ENCODE assay signal across 24 cellular contexts in the genomic region with DNA sequence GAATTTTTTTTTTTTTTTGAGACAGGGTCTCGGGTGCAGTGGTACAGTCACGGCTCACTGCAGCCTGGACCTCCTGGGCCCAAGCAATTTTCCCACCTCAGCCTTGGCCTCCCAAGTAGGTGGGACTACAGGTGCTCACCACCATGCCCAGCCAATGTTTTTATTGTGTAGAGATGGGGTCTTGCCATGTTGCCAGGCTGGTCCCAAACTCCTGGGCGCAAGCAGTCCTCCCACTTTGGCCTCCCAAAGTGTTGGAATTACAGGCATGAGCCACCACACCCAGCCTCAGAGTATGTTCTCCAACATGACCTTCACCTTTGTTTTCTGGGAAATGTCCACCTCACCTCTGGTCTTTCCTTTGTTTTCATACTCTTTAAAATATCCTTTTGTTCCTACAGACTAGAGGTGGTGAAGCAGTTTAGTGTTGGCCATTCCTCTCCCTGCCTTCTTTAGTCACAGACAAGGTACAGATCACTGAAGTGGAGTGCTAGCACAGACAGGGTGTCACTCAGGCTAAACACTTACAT. TPM values are rescaled to one million over a fixed set of nuclear protein-coding genes. Genes with fewer than 3 reads are reported as not detected.
DNase-seq lines count a peak whose midpoint lies in the region; ATAC-seq, FAIRE-seq and TF ChIP-seq lines count a peak whose summit lies in the region.
"Had no signal": no experiment of that assay in that cellular context is flagged by ENCODE, and none has a peak within 500 bp of the region (broad histone marks: within the 10 kb centered on the region; RNA-seq: fewer than 3 reads in every experiment).

No MANE protein-coding gene starts in this region.

- H3K4me3 ChIP-seq in IMR-90 (ENCODE audit: insufficient read depth, low read depth, low read length) (no peak overlapping the region), K562 (no peak overlapping the region), upper lobe of left lung (no peak overlapping the region)
- H3K4me3 ChIP-seq: GM12878, PC-9, SJCRH30 had no signal

- no peak overlapping the region for H3K9ac ChIP-seq in IMR-90 (ENCODE audit: low read depth, low read length)
- no peak overlapping the region for H3K9ac ChIP-seq in K562 (ENCODE audit: insufficient read depth in 1 of 2, low read depth in 2 of 2, low read length in 2 of 2)
- H3K9ac ChIP-seq: KMS-11 had no signal

- H3K27me3 ChIP-seq in IMR-90 (ENCODE audit: control insufficient read depth, insufficient read depth, low read length) (no peaks in the 10 kb centered on the region), K562 (ENCODE audit: control insufficient read depth in 2 of 2, insufficient read depth in 2 of 2, low read length in 2 of 2) (no peaks in the 10 kb centered on the region), upper lobe of left lung (no peaks in the 10 kb centered on the region)
- H3K27me3 ChIP-seq: SJCRH30 had no signal

- WGBS in IMR-90 (ENCODE audit: extremely low coverage in 2 of 2, insufficient read length in 1 of 2), 2 experiments = no CpG with 5 or more reads among the region's 3 CpGs
- WGBS in K562 (ENCODE audit: insufficient coverage, low coverage, missing lambda C conversion rate) = 94% methylated on average over 3 of the region's 3 CpGs
- WGBS in upper lobe of left lung, 2 donors = 96 to 98% methylated on average over 3 of the region's 3 CpGs

- BruUV-seq in IMR-90 (replicated peaks; lab: Mats Ljungman, UMichigan) = no TSS peak
- BruUV-seq in K562 (replicated peaks; lab: Mats Ljungman, UMichigan) = no TSS peak

- H3K79me2 ChIP-seq in K562 (ENCODE audit: control insufficient read depth, insufficient read depth, low read length) = no peaks in the 10 kb centered on the region

- peaks cover 4% of the 10 kb centered on the region for H3K4me1 ChIP-seq in IMR-90 (ENCODE audit: control insufficient read depth, insufficient read depth, low read length)
- no peaks in the 10 kb centered on the region for H3K4me1 ChIP-seq in K562 (replicated peaks in 1 of 2; ENCODE audit: control insufficient read depth in 2 of 2, insufficient read depth in 2 of 2, low read length in 2 of 2)
- no peaks in the 10 kb centered on the region for H3K4me1 ChIP-seq in upper lobe of left lung
- H3K4me1 ChIP-seq: SJCRH30 had no signal

- no peak overlapping the region for H3K4ac ChIP-seq in IMR-90 (ENCODE audit: low read depth, low read length)

- CTCF ChIA-PET in activated naive CD4-positive, alpha-beta T cell treated with anti-CD3 and anti-CD28 coated beads, Interleukin-2, amount 10 ng/mL, durations not matched to agents 7 days and 5 days (lab: Charles Lee) = interaction anchor here (0.7 kb wide), 1 partner anchor 72 kb away, joined by 3 read pairs; no protein-coding TSS in a partner anchor
- CTCF ChIA-PET in IMR-90 (lab: Yijun Ruan, JAX) (no interaction called here), K562 (lab: Yijun Ruan, JAX; ENCODE audit: low intra/inter-chr PET ratio) (no interaction called here)

- no peak overlapping the region for H2AK5ac ChIP-seq in IMR-90 (ENCODE audit: low read depth, low read length)

- 0 out of 2 replicates have a peak overlapping the region, but pooled peaks have one; percentile 48 for H3K23ac ChIP-seq in IMR-90 (ENCODE audit: low read depth, low read length)

- peaks cover 43% of the 10 kb centered on the region for H3K36me3 ChIP-seq in IMR-90 (ENCODE audit: control insufficient read depth, insufficient read depth, low read length)
- peaks cover 90% of the 10 kb centered on the region for H3K36me3 ChIP-seq in K562 (ENCODE audit: control insufficient read depth, insufficient read depth, low read length)
- H3K36me3 ChIP-seq in upper lobe of left lung = peaks cover 15 to 91% (median 48%) of the 10 kb centered on the region in 4 donors

- H4K20me1 ChIP-seq in IMR-90 (ENCODE audit: insufficient read depth, low read length) (peaks cover 4% of the 10 kb centered on the region; the same call in 1 of the 2 replicates), K562 (replicated peaks; ENCODE audit: control insufficient read depth, insufficient read depth, low read length) (no peaks in the 10 kb centered on the region)

- H3K4me3 Mint-ChIP-seq in activated naive CD4-positive, alpha-beta T cell treated with anti-CD3 and anti-CD28 coated beads, Interleukin-2, amount 10 ng/mL, durations not matched to agents 7 days and 5 days = no peak overlapping the region
- H3K4me3 Mint-ChIP-seq: CD8-positive, alpha-beta memory T cell had no signal

- H2BK5ac ChIP-seq in IMR-90 (ENCODE audit: low read depth, low read length, poor library complexity, severe bottlenecking) = no peak overlapping the region

- TF ChIP-seq RAD21 in IMR-90 (IDR thresholded peaks at IDR 0.05; ENCODE audit: low read length) (no peak), K562 (CRISPR knock-in tag; conservative IDR thresholded peaks at IDR 0.05 in 1 of 2, IDR thresholded peaks at IDR 0.05 in 1 of 2) (no peak)

- H3K27ac ChIP-seq in IMR-90 (ENCODE audit: insufficient read depth, low read length) = no peak overlapping the region
- no peak overlapping the region for H3K27ac ChIP-seq in K562 (ENCODE audit: extremely low read depth, low read depth, low read length)
- no peak overlapping the region for H3K27ac ChIP-seq in upper lobe of left lung
- H3K27ac ChIP-seq: KMS-11, PC-9, SJCRH30 had no signal

- no peak for TF ChIP-seq POLR2A in IMR-90 (IDR thresholded peaks at IDR 0.05; ENCODE audit: low read depth, low read length)
- no peak for TF ChIP-seq POLR2A in K562 (conservative IDR thresholded peaks at IDR 0.05)
- no peak for TF ChIP-seq POLR2A in upper lobe of left lung (IDR thresholded peaks at IDR 0.05)

- H2AFZ ChIP-seq in IMR-90 (replicated peaks; ENCODE audit: low read length, poor library complexity) (no peak overlapping the region), K562 (ENCODE audit: low read depth, low read length) (no peak overlapping the region)
- H2AFZ ChIP-seq: PC-9 had no signal

- FAIRE-seq in K562 (lab: Jason Lieb, UNC) = no peak
- FAIRE-seq: GM12878, H1, HTR-8/SVneo had no signal

- H3K36me3 Mint-ChIP-seq in activated naive CD4-positive, alpha-beta T cell treated with anti-CD3 and anti-CD28 coated beads, Interleukin-2, amount 50 U/mL, for 72 hours = peaks cover 0 to 6% of the 10 kb centered on the region in 2 donors
- peaks cover 46% of the 10 kb centered on the region for H3K36me3 Mint-ChIP-seq in activated naive CD4-positive, alpha-beta T cell treated with anti-CD3 and anti-CD28 coated beads, Interleukin-2, amount 10 ng/mL, durations not matched to agents 7 days and 5 days

- H3K9me3 ChIP-seq in IMR-90 (ENCODE audit: control insufficient read depth, insufficient read depth, low read length) = no peaks in the 10 kb centered on the region
- no peaks in the 10 kb centered on the region for H3K9me3 ChIP-seq in K562 (replicated peaks; ENCODE audit: control insufficient read depth, insufficient read depth, low read depth, low read length)
- H3K9me3 ChIP-seq in upper lobe of left lung = no peaks in the 10 kb centered on the region
- H3K9me3 ChIP-seq: SJCRH30 had no signal

- H3K4me1 Mint-ChIP-seq in activated naive CD4-positive, alpha-beta T cell treated with anti-CD3 and anti-CD28 coated beads, Interleukin-2, amount 10 ng/mL, durations not matched to agents 7 days and 5 days = no peaks in the 10 kb centered on the region

- DNase-seq in activated naive CD4-positive, alpha-beta T cell treated with anti-CD3 and anti-CD28 coated beads, Interleukin-2, amount 50 U/mL, for 72 hours (ENCODE audit: low spot score in 2 of 2) = no peak
- DNase-seq in activated naive CD4-positive, alpha-beta T cell treated with anti-CD3 and anti-CD28 coated beads, Interleukin-2, amount 10 ng/mL, durations not matched to agents 7 days and 5 days = no peak
- DNase-seq in IMR-90 (no peak), K562 (ENCODE audit: extremely low read depth in 1 of 4, low spot score in 3 of 4) (no peak), mesenteric fat pad (ENCODE audit: low spot score) (peak; percentile 60), upper lobe of left lung (no peak)
- DNase-seq: C1 segment of cervical spinal cord; CD8-positive, alpha-beta memory T cell; DMS 273 treated with DMSO at 0.1 percent for 48 hours; DMS79; EL; HCEC 1CT; MM.1S; NCI-H2029; NCI-H526 treated with DMSO at 0.1 percent for 48 hours; PC-9; SJCRH30 had no signal

- no peak overlapping the region for H3K18ac ChIP-seq in IMR-90 (ENCODE audit: low read depth, low read length)

- in situ Hi-C loops in IMR-90 (cut with MboI; ENCODE audit: low sequenced_read_pairs) = no loop called here
- in situ Hi-C loops in K562 (cut with MboI) = no loop called here

- no peaks in the 10 kb centered on the region for H3K9me3 Mint-ChIP-seq in activated naive CD4-positive, alpha-beta T cell treated with anti-CD3 and anti-CD28 coated beads, Interleukin-2, amount 50 U/mL, for 72 hours
- H3K9me3 Mint-ChIP-seq in activated naive CD4-positive, alpha-beta T cell treated with anti-CD3 and anti-CD28 coated beads, Interleukin-2, amount 10 ng/mL, durations not matched to agents 7 days and 5 days = no peaks in the 10 kb centered on the region
- H3K9me3 Mint-ChIP-seq: CD8-positive, alpha-beta memory T cell had no signal

- H2AK9ac ChIP-seq in IMR-90 (replicated peaks; ENCODE audit: low read depth, low read length, poor library complexity) = no peak overlapping the region

- H2BK20ac ChIP-seq in IMR-90 (ENCODE audit: low read depth, low read length) = no peak overlapping the region

- H4K5ac ChIP-seq in IMR-90 (ENCODE audit: low read depth, low read length) = no peak overlapping the region

- H3K27me3 Mint-ChIP-seq in activated naive CD4-positive, alpha-beta T cell treated with anti-CD3 and anti-CD28 coated beads, Interleukin-2, amount 10 ng/mL, durations not matched to agents 7 days and 5 days = no peaks in the 10 kb centered on the region

- H3K9me1 ChIP-seq in IMR-90 (ENCODE audit: insufficient read depth, low read length) (peaks cover 10% of the 10 kb centered on the region), K562 (ENCODE audit: control insufficient read depth, insufficient read depth, low read length) (no peaks in the 10 kb centered on the region)

- H4K91ac ChIP-seq in IMR-90 (ENCODE audit: insufficient read depth, low read depth, low read length) = no peak overlapping the region

- TF ChIP-seq EP300 in K562 (IDR thresholded peaks at IDR 0.05; ENCODE audit: low read length) (no peak), upper lobe of left lung (IDR thresholded peaks at IDR 0.05) (no peak)

- no peak overlapping the region for H3K4me2 ChIP-seq in IMR-90 (ENCODE audit: low read depth, low read length)
- no peak overlapping the region for H3K4me2 ChIP-seq in K562 (ENCODE audit: insufficient read depth, low read length)
- H3K4me2 ChIP-seq: KMS-11, PC-9 had no signal

- H3K56ac ChIP-seq in IMR-90 (ENCODE audit: extremely low read depth, insufficient read depth, low read length) = no peak overlapping the region

- no peak for TF ChIP-seq CTCF in IMR-90 (conservative IDR thresholded peaks at IDR 0.05; ENCODE audit: low read depth, low read length)
- TF ChIP-seq CTCF in K562 (IDR thresholded peaks at IDR 0.05 in 2 of 3, conservative IDR thresholded peaks at IDR 0.05 in 1 of 3; ENCODE audit: insufficient read depth in 2 of 3, low read depth in 1 of 3, low read length in 3 of 3) = no peak
- no peak for TF ChIP-seq CTCF in upper lobe of left lung (IDR thresholded peaks at IDR 0.05)

- peaks cover 3 to 29% of the 10 kb centered on the region in 2 experiments for H3K79me1 ChIP-seq in IMR-90 (ENCODE audit: low read depth in 1 of 2, low read length in 2 of 2)

- H3K14ac ChIP-seq in IMR-90 (replicated peaks; ENCODE audit: low read depth, low read length) = no peak overlapping the region

- ATAC-seq in activated naive CD4-positive, alpha-beta T cell treated with anti-CD3 and anti-CD28 coated beads, Interleukin-2, amount 50 U/mL, for 72 hours = no peak
- ATAC-seq in IMR-90 (ENCODE audit: low read depth) = no peak
- peak; percentile 19; the same call in 1 of the 3 replicates for ATAC-seq in K562
- ATAC-seq in upper lobe of left lung (ENCODE audit: low FRiP score in 2 of 2) = no peak
- no peak for ATAC-seq in GM21717 (IDR thresholded peaks at IDR 0.05; ENCODE audit: unreplicated experiment)
- ATAC-seq: GM12878, Right ventricle myocardium inferior had no signal

- POLR2A ChIA-PET in IMR-90 (lab: Charles Lee; ENCODE audit: unreplicated experiment) = no interaction called here
- POLR2A ChIA-PET in K562 (lab: Yijun Ruan, JAX) = no interaction called here

- dilution Hi-C loops in IMR-90 (cut with HindIII; ENCODE audit: low sequenced_read_pairs, unreplicated experiment) = no loop called here

- H4K8ac ChIP-seq in IMR-90 (ENCODE audit: low read depth in 2 of 2, low read length in 2 of 2) = no peak overlapping the region

- peak overlapping the region; percentile 14 to 79 for H3K27ac Mint-ChIP-seq in activated naive CD4-positive, alpha-beta T cell treated with anti-CD3 and anti-CD28 coated beads, Interleukin-2, amount 50 U/mL, for 72 hours
- no peak overlapping the region for H3K27ac Mint-ChIP-seq in activated naive CD4-positive, alpha-beta T cell treated with anti-CD3 and anti-CD28 coated beads, Interleukin-2, amount 10 ng/mL, durations not matched to agents 7 days and 5 days

- no peak overlapping the region for H2BK120ac ChIP-seq in IMR-90 (ENCODE audit: low read depth, low read length)

- no peak overlapping the region for H2BK15ac ChIP-seq in IMR-90 (ENCODE audit: low read depth, low read length)

- intact Hi-C loops in IMR-90 (cut with micrococcal nuclease) = no loop called here
- intact Hi-C loops in K562 (cut with micrococcal nuclease) = no loop called here

RNA-seq across cellular contexts. Expression of gene MOCOS, which starts 19.5 kb away (rescaled TPM):
- total RNA-seq in activated naive CD4-positive, alpha-beta T cell treated with anti-CD3 and anti-CD28 coated beads, Interleukin-2, amount 50 U/mL, for 72 hours = under 1 TPM; 0.19 to 0.36 TPM
- total RNA-seq in IMR-90 (2012; rRNA removed) (1.9 and 2.2 TPM in 2 replicates), K562 (2014; rRNA removed) (8.4 and 11.8 TPM in 2 replicates), K562 (2014; rRNA removed; fragmentation: Illumina TruSeq; extraction: Trizol) (11.5 and 11.8 TPM in 2 replicates), K562 (2015; rRNA removed; fragmentation: Illumina TruSeq; extraction: Trizol) (7.7 TPM in 2 replicates), K562 (2021) (12.4 TPM in 2 replicates), mesenteric fat pad (5.8 TPM), upper lobe of left lung (1 to 10 TPM; 1.9 to 4.7 (median 3.8) TPM)
- polyA plus RNA-seq in IMR-90 (2012; rRNA removed) (0.87 and 1.1 TPM in 2 replicates), K562 (2011; rRNA removed) (8.1 and 8.6 TPM in 2 replicates), K562 (2014; fragmentation: Illumina TruSeq; extraction: Trizol) (8.4 and 9.2 TPM in 2 replicates), K562 (2014; fragmentation: Nextera tagmentation; extraction: Ambion mirVana) (1 to 10 TPM; 4.5 to 4.6 TPM), K562 (2014; rRNA removed) (9.1 and 12.1 TPM in 2 replicates)
- polyA plus RNA-seq in IMR-90 (2012; cell fraction: cytosol; rRNA removed) = 0.50 and 0.91 TPM in 2 replicates
- polyA plus RNA-seq in IMR-90 (2012; cell fraction: nucleus; rRNA removed; ENCODE audit: low replicate concordance) = 1.0 and 2.0 TPM in 2 replicates
- 13.8 and 19.3 TPM in 2 replicates for total RNA-seq in K562 (2011; cell fraction: chromatin; rRNA removed; ENCODE audit: low replicate concordance)
- total RNA-seq in K562 (2011; cell fraction: nucleolus; rRNA removed) = 11.7 and 12.5 TPM in 2 replicates
- 13.4 and 14.2 TPM in 2 replicates for total RNA-seq in K562 (2011; cell fraction: nucleoplasm; rRNA removed)
- 6.4 and 6.8 TPM in 2 replicates for polyA plus RNA-seq in K562 (2011; cell fraction: cytosol; rRNA removed)
- polyA plus RNA-seq in K562 (2011; cell fraction: nucleus; rRNA removed) = 11.0 and 12.3 TPM in 2 replicates
- 6.5 and 17.9 TPM in 2 replicates for polyA plus RNA-seq in K562 (2012)
- 10.8 and 12.7 TPM in 2 replicates for polyA minus RNA-seq in K562 (2011; rRNA and poly(A)+ RNA removed)
- polyA minus RNA-seq in K562 (2011; cell fraction: cytosol; rRNA and poly(A)+ RNA removed) = 6.4 and 6.6 TPM in 2 replicates
- 7.4 and 11.7 TPM in 2 replicates for polyA minus RNA-seq in K562 (2011; cell fraction: nucleus; rRNA and poly(A)+ RNA removed)
- total RNA-seq: A673, SJCRH30 had no signal

RNA-seq across cellular contexts. Expression of gene ELP2, which starts 38.1 kb away (rescaled TPM):
- 100 to 1,000 TPM; 109 to 110 TPM for total RNA-seq in activated naive CD4-positive, alpha-beta T cell treated with anti-CD3 and anti-CD28 coated beads, Interleukin-2, amount 50 U/mL, for 72 hours
- total RNA-seq in IMR-90 (2012; rRNA removed) (97.2 and 161 TPM in 2 replicates), K562 (2014; rRNA removed) (156 and 158 TPM in 2 replicates), K562 (2014; rRNA removed; fragmentation: Illumina TruSeq; extraction: Trizol) (123 and 139 TPM in 2 replicates), K562 (2015; rRNA removed; fragmentation: Illumina TruSeq; extraction: Trizol) (72.8 and 76.8 TPM in 2 replicates), K562 (2021) (140 and 148 TPM in 2 replicates), mesenteric fat pad (71.8 TPM), upper lobe of left lung (10 to 100 TPM; 33.1 to 91.5 (median 58.3) TPM)
- polyA plus RNA-seq in IMR-90 (2012; rRNA removed) (48.1 and 48.8 TPM in 2 replicates), K562 (2011; rRNA removed) (188 and 192 TPM in 2 replicates), K562 (2014; fragmentation: Illumina TruSeq; extraction: Trizol) (87.4 and 96.0 TPM in 2 replicates), K562 (2014; fragmentation: Nextera tagmentation; extraction: Ambion mirVana) (100 to 1,000 TPM; 146 to 172 TPM), K562 (2014; rRNA removed) (84.0 and 94.8 TPM in 2 replicates)
- 22.6 and 26.0 TPM in 2 replicates for polyA plus RNA-seq in IMR-90 (2012; cell fraction: cytosol; rRNA removed)
- 43.0 and 129 TPM in 2 replicates for polyA plus RNA-seq in IMR-90 (2012; cell fraction: nucleus; rRNA removed; ENCODE audit: low replicate concordance)
- 409 and 679 TPM in 2 replicates for total RNA-seq in K562 (2011; cell fraction: chromatin; rRNA removed; ENCODE audit: low replicate concordance)
- total RNA-seq in K562 (2011; cell fraction: nucleolus; rRNA removed) = 246 and 294 TPM in 2 replicates
- total RNA-seq in K562 (2011; cell fraction: nucleoplasm; rRNA removed) = 383 and 472 TPM in 2 replicates
- polyA plus RNA-seq in K562 (2011; cell fraction: cytosol; rRNA removed) = 42.9 and 93.6 TPM in 2 replicates
- 181 and 221 TPM in 2 replicates for polyA plus RNA-seq in K562 (2011; cell fraction: nucleus; rRNA removed)
- 133 and 141 TPM in 2 replicates for polyA plus RNA-seq in K562 (2012)
- 262 and 352 TPM in 2 replicates for polyA minus RNA-seq in K562 (2011; rRNA and poly(A)+ RNA removed)
- polyA minus RNA-seq in K562 (2011; cell fraction: cytosol; rRNA and poly(A)+ RNA removed) = 73.4 and 77.3 TPM in 2 replicates
- polyA minus RNA-seq in K562 (2011; cell fraction: nucleus; rRNA and poly(A)+ RNA removed) = 158 and 260 TPM in 2 replicates

RNA-seq across cellular contexts. Expression of gene SLC39A6, which starts 38.6 kb away (rescaled TPM):
- 10 to 100 TPM; 22.7 to 33.4 TPM for total RNA-seq in activated naive CD4-positive, alpha-beta T cell treated with anti-CD3 and anti-CD28 coated beads, Interleukin-2, amount 50 U/mL, for 72 hours
- total RNA-seq in IMR-90 (2012; rRNA removed) (86.1 and 91.9 TPM in 2 replicates), K562 (2014; rRNA removed) (17.4 and 21.1 TPM in 2 replicates), K562 (2014; rRNA removed; fragmentation: Illumina TruSeq; extraction: Trizol) (19.9 and 20.9 TPM in 2 replicates), K562 (2015; rRNA removed; fragmentation: Illumina TruSeq; extraction: Trizol) (19.0 and 20.6 TPM in 2 replicates), K562 (2021) (13.2 and 14.0 TPM in 2 replicates), mesenteric fat pad (54.9 TPM), upper lobe of left lung (10 to 100 TPM in 5 of 6 donors, 1 to 10 TPM in 1; 10.0 to 39.6 (median 22.7) TPM)
- polyA plus RNA-seq in IMR-90 (2012; rRNA removed) (39.5 and 48.7 TPM in 2 replicates), K562 (2011; rRNA removed) (16.7 and 17.8 TPM in 2 replicates), K562 (2014; fragmentation: Illumina TruSeq; extraction: Trizol) (22.1 and 23.8 TPM in 2 replicates), K562 (2014; fragmentation: Nextera tagmentation; extraction: Ambion mirVana) (1 to 10 TPM; 5.6 to 6.6 TPM), K562 (2014; rRNA removed) (13.2 and 13.8 TPM in 2 replicates)
- polyA plus RNA-seq in IMR-90 (2012; cell fraction: cytosol; rRNA removed) = 14.5 and 32.5 TPM in 2 replicates
- 13.7 and 38.2 TPM in 2 replicates for polyA plus RNA-seq in IMR-90 (2012; cell fraction: nucleus; rRNA removed; ENCODE audit: low replicate concordance)
- total RNA-seq in K562 (2011; cell fraction: chromatin; rRNA removed; ENCODE audit: low replicate concordance) = 16.4 and 23.0 TPM in 2 replicates
- 16.7 and 19.2 TPM in 2 replicates for total RNA-seq in K562 (2011; cell fraction: nucleolus; rRNA removed)
- total RNA-seq in K562 (2011; cell fraction: nucleoplasm; rRNA removed) = 18.1 and 19.9 TPM in 2 replicates
- 11.3 and 13.7 TPM in 2 replicates for polyA plus RNA-seq in K562 (2011; cell fraction: cytosol; rRNA removed)
- 14.2 and 16.8 TPM in 2 replicates for polyA plus RNA-seq in K562 (2011; cell fraction: nucleus; rRNA removed)
- 8.7 and 10.7 TPM in 2 replicates for polyA plus RNA-seq in K562 (2012)
- 26.3 and 34.2 TPM in 2 replicates for polyA minus RNA-seq in K562 (2011; rRNA and poly(A)+ RNA removed)
- 5.0 and 5.6 TPM in 2 replicates for polyA minus RNA-seq in K562 (2011; cell fraction: cytosol; rRNA and poly(A)+ RNA removed)
- polyA minus RNA-seq in K562 (2011; cell fraction: nucleus; rRNA and poly(A)+ RNA removed) = 7.3 and 11.8 TPM in 2 replicates
